19 cellular contexts compared by ENCODE assay signal in genomic region chr6:125485757-125486156, GRCh38.
DNase-seq lines count a peak whose midpoint lies in the region; ATAC-seq, FAIRE-seq and TF ChIP-seq lines count a peak whose summit lies in the region.
"Had no signal": no experiment of that assay in that cellular context is flagged by ENCODE, and none has a peak within 500 bp of the region (broad histone marks: within the 10 kb centered on the region; RNA-seq: fewer than 3 reads in every experiment).

No MANE protein-coding gene starts in this region.

- DNase-seq in NOMO-1 treated with DMSO at 0.1 percent for 48 hours (lab: John Stamatoyannopoulos, UW; ENCODE audit: unreplicated experiment) (peak; percentile 1), NOMO-1 treated with dmso at 0.1 percent for 144 hours (lab: John Stamatoyannopoulos, UW; ENCODE audit: unreplicated experiment) (no peak), NB4 (ENCODE audit: low read depth) (peak; percentile 8), SKM-1 treated with dmso at 0.1 percent for 144 hours (lab: John Stamatoyannopoulos, UW; ENCODE audit: unreplicated experiment) (peak; percentile 49), K562 (ENCODE audit: extremely low read depth in 1 of 4, low spot score in 3 of 4) (no peak), MCF 10A (ENCODE audit: unreplicated experiment) (no peak), OCI-LY7 (ENCODE audit: low spot score) (no peak), upper lobe of right lung (no peak)
- DNase-seq: 8988T; AML-193; Caco-2; CD8-positive, alpha-beta memory T cell; DND-41; GDM1; HCEC 1CT; HFFc6 had no signal

- H3K4me1 ChIP-seq in K562 (replicated peaks in 1 of 2; ENCODE audit: control insufficient read depth in 2 of 2, insufficient read depth in 2 of 2, low read length in 2 of 2) (no peaks in the 10 kb centered on the region), OCI-LY7 (ENCODE audit: insufficient read depth, low read length, poor library complexity, severe bottlenecking) (no peaks in the 10 kb centered on the region), upper lobe of right lung (no peaks in the 10 kb centered on the region)
- H3K4me1 ChIP-seq: BLaER1, Caco-2 had no signal

- peaks cover 77% of the 10 kb centered on the region for H3K27me3 Mint-ChIP-seq in MCF 10A (ENCODE audit: insufficient read depth, unreplicated experiment)

- H3K36me3 ChIP-seq in K562 (ENCODE audit: control insufficient read depth, insufficient read depth, low read length) (no peaks in the 10 kb centered on the region), OCI-LY7 (ENCODE audit: insufficient read depth, low read length) (no peaks in the 10 kb centered on the region), upper lobe of right lung (no peaks in the 10 kb centered on the region)
- H3K36me3 ChIP-seq: BLaER1 had no signal

- POLR2A ChIA-PET in K562 (lab: Yijun Ruan, JAX) (no interaction called here), MCF 10A (lab: Yijun Ruan, JAX) (interaction anchor here (0.6 kb wide), 1 partner anchor 199 kb away, joined by 3 read pairs; no protein-coding TSS in a partner anchor), OCI-LY7 (lab: Charles Lee) (no interaction called here)

- no peak for TF ChIP-seq POLR2A in NB4 (IDR thresholded peaks at IDR 0.05; ENCODE audit: extremely low read depth, insufficient read length)
- no peak for TF ChIP-seq POLR2A in K562 (conservative IDR thresholded peaks at IDR 0.05)

- H3K9me3 ChIP-seq in K562 (replicated peaks; ENCODE audit: control insufficient read depth, insufficient read depth, low read depth, low read length) (no peaks in the 10 kb centered on the region), OCI-LY7 (ENCODE audit: low read length) (no peaks in the 10 kb centered on the region), upper lobe of right lung (no peaks in the 10 kb centered on the region)
- H3K9me3 ChIP-seq: Caco-2 had no signal

- H2AFZ ChIP-seq in K562 (ENCODE audit: low read depth, low read length), result no peak overlapping the region
- H2AFZ ChIP-seq in OCI-LY7 (ENCODE audit: low read length), result no peak overlapping the region

- H3K27ac ChIP-seq in K562 (ENCODE audit: extremely low read depth, low read depth, low read length), result no peak overlapping the region
- no peak overlapping the region for H3K27ac ChIP-seq in OCI-LY7 (ENCODE audit: low read depth, low read length, poor library complexity, severe bottlenecking)
- no peak overlapping the region for H3K27ac ChIP-seq in upper lobe of right lung
- H3K27ac ChIP-seq: BLaER1, HL-60 had no signal

- no peak overlapping the region for H3K4me3 Mint-ChIP-seq in MCF 10A (ENCODE audit: unreplicated experiment)
- H3K4me3 Mint-ChIP-seq: CD8-positive, alpha-beta memory T cell; HFFc6 had no signal

- no peaks in the 10 kb centered on the region for H3K4me1 Mint-ChIP-seq in MCF 10A (ENCODE audit: insufficient read depth, unreplicated experiment)
- H3K4me1 Mint-ChIP-seq: CD8-positive, alpha-beta memory T cell had no signal

- H3K36me3 Mint-ChIP-seq in MCF 10A (ENCODE audit: insufficient read depth, unreplicated experiment), result no peaks in the 10 kb centered on the region
- H3K36me3 Mint-ChIP-seq: CD8-positive, alpha-beta memory T cell had no signal

- in situ Hi-C loops in K562 (cut with MboI), result no loop called here

- BruUV-seq in K562 (replicated peaks; lab: Mats Ljungman, UMichigan) (no TSS peak), MCF 10A (replicated peaks; lab: Mats Ljungman, UMichigan) (no TSS peak), OCI-LY7 (replicated peaks; lab: Mats Ljungman, UMichigan) (no TSS peak)

- H4K20me1 ChIP-seq in K562 (replicated peaks; ENCODE audit: control insufficient read depth, insufficient read depth, low read length) (no peaks in the 10 kb centered on the region), OCI-LY7 (ENCODE audit: insufficient read depth, low read length) (no peaks in the 10 kb centered on the region)
- H4K20me1 ChIP-seq: BLaER1 had no signal

- no peaks in the 10 kb centered on the region for H3K9me1 ChIP-seq in K562 (ENCODE audit: control insufficient read depth, insufficient read depth, low read length)

- TF ChIP-seq RAD21 in K562 (CRISPR knock-in tag; conservative IDR thresholded peaks at IDR 0.05 in 1 of 2, IDR thresholded peaks at IDR 0.05 in 1 of 2), result no peak

- H3K27me3 ChIP-seq in K562 (ENCODE audit: control insufficient read depth in 2 of 2, insufficient read depth in 2 of 2, low read length in 2 of 2) (peaks cover 3% of the 10 kb centered on the region in 2 experiments; a peak in 1 of 5 replicates), upper lobe of right lung (no peaks in the 10 kb centered on the region)
- H3K27me3 ChIP-seq: BLaER1 had no signal

- no peak overlapping the region for H3K4me2 ChIP-seq in K562 (ENCODE audit: insufficient read depth, low read length)
- H3K4me2 ChIP-seq in OCI-LY7 (ENCODE audit: low read length), result no peak overlapping the region
- H3K4me2 ChIP-seq: BLaER1 had no signal

- CTCF ChIA-PET in K562 (lab: Yijun Ruan, JAX; ENCODE audit: low intra/inter-chr PET ratio), result no interaction called here
- CTCF ChIA-PET in MCF 10A (lab: Yijun Ruan, JAX), result no interaction called here
- CTCF ChIA-PET in OCI-LY7 (lab: Charles Lee; ENCODE audit: unreplicated experiment), result no interaction called here

- TF ChIP-seq CTCF in NB4 (IDR thresholded peaks at IDR 0.05; ENCODE audit: low read depth, low read length), result no peak
- TF ChIP-seq CTCF in K562 (IDR thresholded peaks at IDR 0.05 in 2 of 3, conservative IDR thresholded peaks at IDR 0.05 in 1 of 3; ENCODE audit: insufficient read depth in 2 of 3, low read depth in 1 of 3, low read length in 3 of 3), result no peak
- no peak for TF ChIP-seq CTCF in MCF 10A (IDR thresholded peaks at IDR 0.05; ENCODE audit: unreplicated experiment)
- no peak for TF ChIP-seq CTCF in OCI-LY7 (conservative IDR thresholded peaks at IDR 0.05; ENCODE audit: low read length)
- no peak for TF ChIP-seq CTCF in upper lobe of right lung (IDR thresholded peaks at IDR 0.05)

- intact Hi-C loops in K562 (cut with micrococcal nuclease), result no loop called here
- intact Hi-C loops in MCF 10A (cut with micrococcal nuclease), result no loop called here
- intact Hi-C loops in OCI-LY7 (cut with micrococcal nuclease; ENCODE audit: unreplicated experiment), result no loop called here
- intact Hi-C loops in upper lobe of right lung (cut with DNase I), result no loop called here

- H3K9me3 Mint-ChIP-seq in MCF 10A (ENCODE audit: unreplicated experiment), result no peaks in the 10 kb centered on the region
- H3K9me3 Mint-ChIP-seq: CD8-positive, alpha-beta memory T cell had no signal

- no peaks in the 10 kb centered on the region for H3K9me2 ChIP-seq in OCI-LY7 (ENCODE audit: insufficient read depth, low read length)

- no peak for ATAC-seq in K562
- ATAC-seq in upper lobe of right lung, result no peak

- H3K79me2 ChIP-seq in K562 (ENCODE audit: control insufficient read depth, insufficient read depth, low read length) (no peaks in the 10 kb centered on the region), OCI-LY7 (ENCODE audit: insufficient read depth, low read depth, low read length) (no peaks in the 10 kb centered on the region)

- no peak for TF ChIP-seq EP300 in K562 (IDR thresholded peaks at IDR 0.05; ENCODE audit: low read length)

- H3K9ac ChIP-seq in K562 (ENCODE audit: insufficient read depth in 1 of 2, low read depth in 2 of 2, low read length in 2 of 2), result no peak overlapping the region
- H3K9ac ChIP-seq: BLaER1 had no signal

- FAIRE-seq in K562 (lab: Jason Lieb, UNC), result no peak
- FAIRE-seq: H1 had no signal

- 0% methylated on average over 4 of the region's 4 CpGs for WGBS in K562 (ENCODE audit: insufficient coverage, low coverage, missing lambda C conversion rate)

- no peak overlapping the region for H3K27ac Mint-ChIP-seq in MCF 10A (ENCODE audit: low read depth, unreplicated experiment)
- H3K27ac Mint-ChIP-seq: CD8-positive, alpha-beta memory T cell; HFFc6 had no signal

- H3K4me3 ChIP-seq in NB4 (ENCODE audit: low read depth, low read length), result no peak overlapping the region
- no peak overlapping the region for H3K4me3 ChIP-seq in K562
- no peak overlapping the region for H3K4me3 ChIP-seq in OCI-LY7 (ENCODE audit: low read depth, low read length, poor library complexity, severe bottlenecking)
- no peak overlapping the region for H3K4me3 ChIP-seq in upper lobe of right lung
- H3K4me3 ChIP-seq: BLaER1 had no signal

TF ChIP-seq in K562, 482 proteins besides CTCF, POLR2A, EP300 and RAD21:
- TF ChIP-seq, protein P1, sequence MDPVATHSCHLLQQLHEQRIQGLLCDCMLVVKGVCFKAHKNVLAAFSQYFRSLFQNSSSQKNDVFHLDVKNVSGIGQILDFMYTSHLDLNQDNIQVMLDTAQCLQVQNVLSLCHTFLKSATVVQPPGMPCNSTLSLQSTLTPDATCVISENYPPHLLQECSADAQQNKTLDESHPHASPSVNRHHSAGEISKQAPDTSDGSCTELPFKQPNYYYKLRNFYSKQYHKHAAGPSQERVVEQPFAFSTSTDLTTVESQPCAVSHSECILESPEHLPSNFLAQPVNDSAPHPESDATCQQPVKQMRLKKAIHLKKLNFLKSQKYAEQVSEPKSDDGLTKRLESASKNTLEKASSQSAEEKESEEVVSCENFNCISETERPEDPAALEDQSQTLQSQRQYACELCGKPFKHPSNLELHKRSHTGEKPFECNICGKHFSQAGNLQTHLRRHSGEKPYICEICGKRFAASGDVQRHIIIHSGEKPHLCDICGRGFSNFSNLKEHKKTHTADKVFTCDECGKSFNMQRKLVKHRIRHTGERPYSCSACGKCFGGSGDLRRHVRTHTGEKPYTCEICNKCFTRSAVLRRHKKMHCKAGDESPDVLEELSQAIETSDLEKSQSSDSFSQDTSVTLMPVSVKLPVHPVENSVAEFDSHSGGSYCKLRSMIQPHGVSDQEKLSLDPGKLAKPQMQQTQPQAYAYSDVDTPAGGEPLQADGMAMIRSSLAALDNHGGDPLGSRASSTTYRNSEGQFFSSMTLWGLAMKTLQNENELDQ (CRISPR knock-in tag; IDR thresholded peaks at IDR 0.05; ENCODE audit: borderline replicate concordance), result no peak
- peak; percentile 41; the same call in 1 of the 2 replicates for TF ChIP-seq SPI1 (IDR thresholded peaks at IDR 0.05; ENCODE audit: borderline replicate concordance, low read depth, low read length)
- no peak for TF ChIP-seq BDP1 (IDR thresholded peaks at IDR 0.05; ENCODE audit: insufficient read depth, insufficient read length)

Comparison
In these comparisons a context has a peak if more than half of its experiments do, and no peak if none do; other contexts are left out.
1. DNase-seq: peak in NOMO-1 treated with DMSO at 0.1 percent for 48 hours (single experiment), NB4 (single experiment) and SKM-1 treated with dmso at 0.1 percent for 144 hours (single experiment); none in NOMO-1 treated with dmso at 0.1 percent for 144 hours (single experiment), K562 (0 of 4), MCF 10A (single experiment), OCI-LY7 (single experiment) and upper lobe of right lung (single experiment).